Comparison of ENCODE assay signal across 23 cellular contexts in the genomic region with DNA sequence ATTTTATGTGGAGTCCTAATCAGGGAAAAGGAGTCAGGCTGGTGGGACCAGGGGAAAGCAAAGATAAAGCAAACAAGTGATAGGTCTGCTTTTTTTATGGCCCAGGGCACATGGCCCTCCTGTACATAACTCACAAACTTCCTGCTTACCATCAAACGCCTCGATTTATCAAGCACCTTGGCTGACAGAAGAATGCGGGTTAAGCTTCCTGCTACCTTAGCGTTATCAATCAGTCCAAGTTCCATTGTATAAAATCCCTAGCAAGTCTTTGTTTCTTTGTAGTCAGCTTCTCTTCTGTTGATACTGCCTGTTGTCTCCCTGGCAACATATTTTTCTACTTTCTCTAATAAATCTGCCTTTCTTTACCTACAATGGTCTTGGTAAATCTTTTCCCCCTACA.
"Had no signal": no experiment of that assay in that cellular context is flagged by ENCODE, and none has a peak within 500 bp of the region (broad histone marks: within the 10 kb centered on the region; RNA-seq: fewer than 3 reads in every experiment).

No MANE protein-coding gene starts in this region.

- H3K9me3 ChIP-seq: esophagus muscularis mucosa, gastrocnemius medialis, neutrophil, ovary, tibial artery had no signal

- H3K4me1 Mint-ChIP-seq: stimulated activated effector memory CD8-positive, alpha-beta T cell treated with anti-CD3 and anti-CD28 coated beads, Interleukin-12 subunit alpha, Interleukin-12 subunit beta, amount 100 ng/mL, for 72 hours; stimulated activated naive CD8-positive, alpha-beta T cell treated with anti-CD3 and anti-CD28 coated beads, Interleukin-15, amount 100 ng/mL, for 72 hours had no signal

- H3K27me3 Mint-ChIP-seq: stimulated activated naive CD8-positive, alpha-beta T cell treated with anti-CD3 and anti-CD28 coated beads, Interleukin-15, amount 100 ng/mL, for 72 hours had no signal

- DNase-seq: activated CD4-positive, alpha-beta T cell treated with anti-CD3 and anti-CD28 coated beads, Interleukin-2, amount 50 U/mL, for 48 hours; activated CD8-positive, alpha-beta memory T cell treated with anti-CD3 and anti-CD28 coated beads, Interleukin-2, amount 50 U/mL, for 48 hours; activated naive CD4-positive, alpha-beta T cell treated with Interleukin-2 at 50 U/mL for 16 hours; activated naive CD8-positive, alpha-beta T cell treated with anti-CD3 and anti-CD28 coated beads for 36 hours; activated T-cell treated with anti-CD3 and anti-CD28 coated beads, Interleukin-2, amount 50 U/mL, for 48 hours; central memory CD4-positive, alpha-beta T cell; effector memory CD4-positive, alpha-beta T cell; gastrocnemius medialis; head of caudate nucleus; left ventricle myocardium superior; mammary epithelial cell; ovary; right cardiac atrium; stimulated activated CD4-positive, alpha-beta T cell treated with anti-CD3 and anti-CD28 coated beads, Interleukin-2, amount 100 ng/mL, for 24 hours; stimulated activated naive CD8-positive, alpha-beta T cell treated with anti-CD3 and anti-CD28 coated beads, Interleukin-15, amount 100 ng/mL, for 72 hours; T1000; tibial artery had no signal

- H3K4me3 Mint-ChIP-seq: activated naive CD8-positive, alpha-beta T cell treated with anti-CD3 and anti-CD28 coated beads for 36 hours; stimulated activated effector memory CD8-positive, alpha-beta T cell treated with anti-CD3 and anti-CD28 coated beads, Interleukin-12 subunit alpha, Interleukin-12 subunit beta, amount 100 ng/mL, for 72 hours; stimulated activated naive CD8-positive, alpha-beta T cell treated with anti-CD3 and anti-CD28 coated beads, Interleukin-15, amount 100 ng/mL, for 72 hours; T-helper 1 cell treated with Interleukin-12 subunit alpha and Interleukin-12 subunit beta and Interleukin-4 antibody, amounts not matched to agents 30 μg/mL and 1 μg/mL, for 36 hours; WTC11 had no signal

- H3K4me3 ChIP-seq: esophagus muscularis mucosa, gastrocnemius medialis, ovary, skin epidermis, tibial artery had no signal

- H3K27ac ChIP-seq: esophagus muscularis mucosa, gastrocnemius medialis, neutrophil, ovary, skin epidermis, tibial artery had no signal

- H3K36me3 ChIP-seq: esophagus muscularis mucosa, gastrocnemius medialis, neutrophil, ovary, tibial artery had no signal

- H3K9me3 Mint-ChIP-seq: activated naive CD8-positive, alpha-beta T cell treated with anti-CD3 and anti-CD28 coated beads for 36 hours; stimulated activated effector memory CD8-positive, alpha-beta T cell treated with anti-CD3 and anti-CD28 coated beads, Interleukin-12 subunit alpha, Interleukin-12 subunit beta, amount 100 ng/mL, for 72 hours; stimulated activated naive CD8-positive, alpha-beta T cell treated with anti-CD3 and anti-CD28 coated beads, Interleukin-15, amount 100 ng/mL, for 72 hours; T-helper 1 cell treated with Interleukin-12 subunit alpha and Interleukin-12 subunit beta and Interleukin-4 antibody, amounts not matched to agents 30 μg/mL and 1 μg/mL, for 36 hours; WTC11 had no signal

- ATAC-seq: gastrocnemius medialis; left ventricle myocardium superior; right cardiac atrium; stimulated activated effector memory CD8-positive, alpha-beta T cell treated with anti-CD3 and anti-CD28 coated beads, Interleukin-12 subunit alpha, Interleukin-12 subunit beta, amount 100 ng/mL, for 72 hours; stimulated activated naive CD8-positive, alpha-beta T cell treated with anti-CD3 and anti-CD28 coated beads, Interleukin-15, amount 100 ng/mL, for 72 hours; WTC11 had no signal

- H3K27me3 ChIP-seq: neutrophil, ovary had no signal

- H3K36me3 Mint-ChIP-seq: stimulated activated effector memory CD8-positive, alpha-beta T cell treated with anti-CD3 and anti-CD28 coated beads, Interleukin-12 subunit alpha, Interleukin-12 subunit beta, amount 100 ng/mL, for 72 hours; WTC11 had no signal

- H3K27ac Mint-ChIP-seq: activated naive CD8-positive, alpha-beta T cell treated with anti-CD3 and anti-CD28 coated beads for 36 hours; stimulated activated effector memory CD8-positive, alpha-beta T cell treated with anti-CD3 and anti-CD28 coated beads, Interleukin-12 subunit alpha, Interleukin-12 subunit beta, amount 100 ng/mL, for 72 hours; stimulated activated naive CD8-positive, alpha-beta T cell treated with anti-CD3 and anti-CD28 coated beads, Interleukin-15, amount 100 ng/mL, for 72 hours; T-helper 1 cell treated with Interleukin-12 subunit alpha and Interleukin-12 subunit beta and Interleukin-4 antibody, amounts not matched to agents 30 μg/mL and 1 μg/mL, for 36 hours; WTC11 had no signal
